ENCODE assay signal across 9 cellular contexts in genomic region chr20:36645998-36646397, GRCh38. TPM values are rescaled to one million over a fixed set of nuclear protein-coding genes. Genes with fewer than 3 reads are reported as not detected.
DNase-seq lines count a peak whose midpoint lies in the region; ATAC-seq and TF ChIP-seq lines count a peak whose summit lies in the region.
"Had no signal": no experiment of that assay in that cellular context is flagged by ENCODE, and none has a peak within 500 bp of the region (broad histone marks: within the 10 kb centered on the region; RNA-seq: fewer than 3 reads in every experiment).

SLA2 (minus strand) TSS chr20:36646196; CDS start chr20:36641335, 4,861 bp downstream.

- peaks cover 44% of the 10 kb centered on the region for H3K4me1 ChIP-seq in CD8-positive, alpha-beta memory T cell (ENCODE audit: insufficient read depth, low read length)
- no peaks in the 10 kb centered on the region for H3K4me1 ChIP-seq in testis

- H3K27me3 Mint-ChIP-seq in CD8-positive, alpha-beta memory T cell = no peaks in the 10 kb centered on the region
- no peaks in the 10 kb centered on the region for H3K27me3 Mint-ChIP-seq in activated naive CD4-positive, alpha-beta T cell treated with anti-CD3 and anti-CD28 coated beads for 36 hours (ENCODE audit: low read depth)

- no peak for TF ChIP-seq CTCF in testis (IDR thresholded peaks at IDR 0.05)

- H3K27ac ChIP-seq in CD8-positive, alpha-beta memory T cell (ENCODE audit: low read depth, low read length) = peak within 1 kb of the TSS; percentile 71
- H3K27ac ChIP-seq in testis = no peak within 1 kb of the TSS

- no peaks in the 10 kb centered on the region for H3K27me3 ChIP-seq in CD8-positive, alpha-beta memory T cell (ENCODE audit: insufficient read depth, low read length, poor library complexity, severe bottlenecking)
- no peaks in the 10 kb centered on the region for H3K27me3 ChIP-seq in testis

- 58 to 80% methylated on average over 7 to 9 of the region's 9 CpGs for WGBS in testis, 2 donors

- POLR2A ChIA-PET in CD8-positive, alpha-beta memory T cell (lab: Charles Lee) = interaction anchor here (0.6 to 2.8 kb wide), 9 partner anchors 13 to 145 kb away, joined by 3 to 14 read pairs (median 5); partner anchors contain the start of genes NDRG3, RAB5IF and TGIF2

- H3K9me3 Mint-ChIP-seq in CD8-positive, alpha-beta memory T cell = no peaks in the 10 kb centered on the region
- H3K9me3 Mint-ChIP-seq in activated naive CD4-positive, alpha-beta T cell treated with anti-CD3 and anti-CD28 coated beads for 36 hours = no peaks in the 10 kb centered on the region

- H3K27ac Mint-ChIP-seq in CD8-positive, alpha-beta memory T cell = peak within 1 kb of the TSS; percentile 95 to 99 (median 98)
- H3K27ac Mint-ChIP-seq in activated naive CD4-positive, alpha-beta T cell treated with anti-CD3 and anti-CD28 coated beads for 36 hours = peak within 1 kb of the TSS; percentile 98

- peaks cover 50 to 61% (median 61%) of the 10 kb centered on the region in 3 donors for H3K4me1 Mint-ChIP-seq in CD8-positive, alpha-beta memory T cell
- H3K4me1 Mint-ChIP-seq in activated naive CD4-positive, alpha-beta T cell treated with anti-CD3 and anti-CD28 coated beads for 36 hours (ENCODE audit: low read depth) = peaks cover 45% of the 10 kb centered on the region

- CTCF ChIA-PET in CD8-positive, alpha-beta memory T cell (lab: Charles Lee) = interaction anchor here (1.0 to 3.5 kb wide), 13 partner anchors 9 to 162 kb away, joined by 3 to 30 read pairs (median 4); partner anchors contain the start of gene RAB5IF
- CTCF ChIA-PET in activated naive CD4-positive, alpha-beta T cell treated with anti-CD3 and anti-CD28 coated beads for 36 hours (lab: Charles Lee) = interaction anchor here (1.0 to 2.1 kb wide), 9 partner anchors 22 to 195 kb away, joined by 3 to 11 read pairs (median 5); partner anchors contain the start of gene RAB5IF

- H3K4me3 Mint-ChIP-seq in CD8-positive, alpha-beta memory T cell = peak within 1 kb of the TSS; percentile 94 to 99 (median 97)
- peak within 1 kb of the TSS; percentile 97 for H3K4me3 Mint-ChIP-seq in activated naive CD4-positive, alpha-beta T cell treated with anti-CD3 and anti-CD28 coated beads for 36 hours

- H3K36me3 Mint-ChIP-seq in CD8-positive, alpha-beta memory T cell = peaks cover 0 to 45% (median 3%) of the 10 kb centered on the region in 3 donors
- H3K36me3 Mint-ChIP-seq in activated naive CD4-positive, alpha-beta T cell treated with anti-CD3 and anti-CD28 coated beads for 36 hours (ENCODE audit: low read depth) = peaks cover 27% of the 10 kb centered on the region

- intact Hi-C loops in activated naive CD4-positive, alpha-beta T cell treated with anti-CD3 and anti-CD28 coated beads for 36 hours (cut with micrococcal nuclease) = loop anchor here (2.0 kb wide), 2 partner anchors 15 to 33 kb away; no protein-coding TSS in a partner anchor
- intact Hi-C loops in testis (cut with DNase I; ENCODE audit: low total_unique reads) = no loop called here

- no peak for ATAC-seq in GM19467 (IDR thresholded peaks at IDR 0.05; ENCODE audit: unreplicated experiment)

- H3K36me3 ChIP-seq in CD8-positive, alpha-beta memory T cell (ENCODE audit: insufficient read depth, low read length) = peaks cover 5% of the 10 kb centered on the region
- H3K36me3 ChIP-seq in testis (ENCODE audit: low read depth, missing control alignments) = no peaks in the 10 kb centered on the region

- TF ChIP-seq POLR2A in testis (IDR thresholded peaks at IDR 0.05) = no peak

- DNase-seq in CD8-positive, alpha-beta memory T cell = peak; percentile 54 to 82 (median 75)
- peak; percentile 54 for DNase-seq in T follicular helper cell (ENCODE audit: low read depth)
- DNase-seq in activated naive CD4-positive, alpha-beta T cell treated with anti-CD3 and anti-CD28 coated beads for 36 hours = peak; percentile 83
- DNase-seq in stimulated activated CD4-positive, alpha-beta T cell treated with anti-CD3 and anti-CD28 coated beads, Interleukin-12 subunit alpha, Interleukin-12 subunit beta, amount 100 ng/mL, for 4 hours = peak; percentile 56
- no peak for DNase-seq in A172 (ENCODE audit: low spot score)
- no peak for DNase-seq in testis
- DNase-seq in NCI-H226 = no peak

- peak within 1 kb of the TSS; percentile 91 for H3K4me3 ChIP-seq in CD8-positive, alpha-beta memory T cell (ENCODE audit: low read length)
- no peak within 1 kb of the TSS for H3K4me3 ChIP-seq in testis

- no peaks in the 10 kb centered on the region for H3K9me3 ChIP-seq in CD8-positive, alpha-beta memory T cell (ENCODE audit: low read length)
- H3K9me3 ChIP-seq in testis = no peaks in the 10 kb centered on the region

RNA-seq across cellular contexts. Expression of gene SLA2, which starts in this region (rescaled TPM):
- total RNA-seq in CD8-positive, alpha-beta memory T cell = 10 to 100 TPM; 47.8 to 51.2 TPM
- 15.0 TPM for polyA plus RNA-seq in CD8-positive, alpha-beta memory T cell
- total RNA-seq in activated naive CD4-positive, alpha-beta T cell treated with anti-CD3 and anti-CD28 coated beads for 36 hours = 10 to 100 TPM; 44.1 TPM
- 0.17 TPM in 1 of 2 replicates, not detected in the other for total RNA-seq in A172 (2014; rRNA removed; shearing (Covaris generic))
- total RNA-seq in testis = under 1 TPM; 0.47 to 0.87 TPM
- polyA plus RNA-seq in testis (ENCODE audit: insufficient read depth, low read depth, low replicate concordance) = 1.1 TPM
- total RNA-seq: Daoy had no signal

Comparison
In these comparisons a context has a peak if more than half of its experiments do, and no peak if none do; other contexts are left out.
1. RNA of gene SLA2 (total RNA-seq): 47.8 to 51.2 TPM in CD8-positive, alpha-beta memory T cell and 44.1 TPM in activated naive CD4-positive, alpha-beta T cell treated with anti-CD3 and anti-CD28 coated beads for 36 hours; 0.47 to 0.87 TPM in testis and 0.17 TPM in A172; every median in the first group is over 10 times any median in the second.
2. DNase-seq: peak in CD8-positive, alpha-beta memory T cell (5 of 5), T follicular helper cell (single experiment), activated naive CD4-positive, alpha-beta T cell treated with anti-CD3 and anti-CD28 coated beads for 36 hours (single experiment) and stimulated activated CD4-positive, alpha-beta T cell treated with anti-CD3 and anti-CD28 coated beads, Interleukin-12 subunit alpha, Interleukin-12 subunit beta, amount 100 ng/mL, for 4 hours (single experiment); none in A172 (single experiment), testis (single experiment) and NCI-H226 (single experiment).